ENCODE assay signal across 19 cellular contexts in the genomic region with DNA sequence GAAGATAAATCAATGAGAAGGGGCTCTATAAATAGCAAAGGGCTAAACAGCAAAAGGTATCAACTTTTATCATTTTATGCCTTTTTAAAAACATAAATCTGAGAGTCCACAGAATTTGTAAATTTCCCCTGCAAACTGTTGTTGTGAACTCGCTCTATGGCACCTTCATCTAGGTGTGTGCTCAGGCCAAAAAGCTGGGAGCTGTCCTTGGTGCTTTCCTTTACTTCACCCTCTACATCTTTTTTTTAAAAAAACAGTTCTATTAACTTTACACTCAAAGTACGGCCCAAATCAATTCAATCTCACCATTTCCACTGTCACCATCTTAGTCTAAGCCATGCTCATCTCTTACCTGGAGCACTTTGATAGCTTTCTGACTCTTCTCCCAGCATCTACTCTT.
"Had no signal": no experiment of that assay in that cellular context is flagged by ENCODE, and none has a peak within 500 bp of the region (broad histone marks: within the 10 kb centered on the region; RNA-seq: fewer than 3 reads in every experiment).

No MANE protein-coding gene starts in this region.

- H3K36me3 ChIP-seq: left ventricle myocardium inferior, prostate gland, right atrium auricular region, WERI-Rb-1 had no signal

- H3K4me3 ChIP-seq: left ventricle myocardium inferior, prostate gland, right atrium auricular region, tibial artery had no signal

- H3K4me1 ChIP-seq: left ventricle myocardium inferior, prostate gland, right atrium auricular region, tibial artery had no signal

- DNase-seq: activated CD4-positive, alpha-beta T cell treated with anti-CD3 and anti-CD28 coated beads for 1 hour; activated CD4-positive, alpha-beta T cell treated with anti-CD3 and anti-CD28 coated beads, Interleukin-2, amount 50 U/mL, for 4 hours; caudate nucleus; effector memory CD8-positive, alpha-beta T cell; foreskin fibroblast; hippocampal formation; kidney; left ventricle myocardium inferior; stimulated activated CD4-positive, alpha-beta T cell treated with anti-CD3 and anti-CD28 coated beads, Interleukin-2, amount 100 ng/mL, for 24 hours; stimulated activated naive CD8-positive, alpha-beta T cell treated with anti-CD3 and anti-CD28 coated beads, Interleukin-15, Interleukin-2, amounts not matched to agents 100 U/mL and 50 U/mL, for 24 hours; substantia nigra; T-helper 2 cell; tibial artery; WERI-Rb-1 had no signal

- H3K4me3 Mint-ChIP-seq: activated naive CD8-positive, alpha-beta T cell; activated T-helper 1 cell treated with anti-CD3 and anti-CD28 coated beads, Interleukin-12 subunit alpha, Interleukin-12 subunit beta, Interleukin-2, Interleukin-4 antibody, amounts not matched to agents 30 ng/mL and 10 ng/mL and 1 ng/mL, durations not matched to agents 14 hours and 24 hours and 36 hours; effector memory CD8-positive, alpha-beta T cell had no signal

- H3K27ac ChIP-seq: epithelial cell of prostate, left ventricle myocardium inferior, prostate gland, right atrium auricular region, tibial artery, WERI-Rb-1 had no signal

- H3K9me3 Mint-ChIP-seq: activated T-helper 1 cell treated with anti-CD3 and anti-CD28 coated beads, Interleukin-12 subunit alpha, Interleukin-12 subunit beta, Interleukin-2, Interleukin-4 antibody, amounts not matched to agents 30 ng/mL and 10 ng/mL and 1 ng/mL, durations not matched to agents 14 hours and 24 hours and 36 hours; effector memory CD8-positive, alpha-beta T cell had no signal

- H3K9me3 ChIP-seq: left ventricle myocardium inferior, prostate gland, right atrium auricular region, tibial artery had no signal

- H3K27me3 ChIP-seq: right atrium auricular region, tibial artery had no signal

- H3K27ac Mint-ChIP-seq: activated naive CD8-positive, alpha-beta T cell; activated T-helper 1 cell treated with anti-CD3 and anti-CD28 coated beads, Interleukin-12 subunit alpha, Interleukin-12 subunit beta, Interleukin-2, Interleukin-4 antibody, amounts not matched to agents 30 ng/mL and 10 ng/mL and 1 ng/mL, durations not matched to agents 14 hours and 24 hours and 36 hours; effector memory CD8-positive, alpha-beta T cell had no signal

- ATAC-seq: effector memory CD8-positive, alpha-beta T cell; stimulated activated naive CD8-positive, alpha-beta T cell treated with anti-CD3 and anti-CD28 coated beads, Interleukin-15, Interleukin-2, amounts not matched to agents 100 U/mL and 50 U/mL, for 24 hours had no signal

- H3K27me3 Mint-ChIP-seq: activated naive CD8-positive, alpha-beta T cell; effector memory CD8-positive, alpha-beta T cell had no signal

- H3K36me3 Mint-ChIP-seq: activated naive CD8-positive, alpha-beta T cell had no signal
